18 cellular contexts compared by ENCODE assay signal in genomic region chr3:133746722-133747086, GRCh38.
DNase-seq lines count a peak whose midpoint lies in the region; ATAC-seq and TF ChIP-seq lines count a peak whose summit lies in the region.
"Had no signal": no experiment of that assay in that cellular context is flagged by ENCODE, and none has a peak within 500 bp of the region (broad histone marks: within the 10 kb centered on the region; RNA-seq: fewer than 3 reads in every experiment).

No MANE protein-coding gene starts in this region.

- H3K27me3 Mint-ChIP-seq in activated naive CD8-positive, alpha-beta T cell treated with anti-CD3 and anti-CD28 coated beads, Interleukin-2, amount 50 U/mL, for 24 hours = peaks cover 43% of the 10 kb centered on the region

- H3K36me3 Mint-ChIP-seq in activated naive CD8-positive, alpha-beta T cell treated with anti-CD3 and anti-CD28 coated beads, Interleukin-2, amount 50 U/mL, for 24 hours (ENCODE audit: low read depth) = no peaks in the 10 kb centered on the region
- H3K36me3 Mint-ChIP-seq: CD4-positive, alpha-beta memory T cell had no signal

- no peak for ATAC-seq in activated naive CD8-positive, alpha-beta T cell treated with anti-CD3 and anti-CD28 coated beads, Interleukin-2, amount 50 U/mL, for 24 hours
- ATAC-seq: PC-3 had no signal

- peak; percentile 31 for DNase-seq in HuH-7.5 (ENCODE audit: low spot score)
- no peak for DNase-seq in adipocyte (ENCODE audit: low read depth)
- no peak for DNase-seq in retinal pigment epithelial cell (ENCODE audit: low read depth)
- DNase-seq in activated naive CD8-positive, alpha-beta T cell treated with anti-CD3 and anti-CD28 coated beads, Interleukin-2, amount 50 U/mL, for 24 hours = no peak
- no peak for DNase-seq in NCI-H1048 (lab: John Stamatoyannopoulos, UW)
- no peak for DNase-seq in NCI-H1436 treated with DMSO at 0.1 percent for 48 hours (lab: John Stamatoyannopoulos, UW)
- DNase-seq: BE2C; CD4-positive, alpha-beta memory T cell; DND-41; GDM1; MV-4-11; NCI-H146; NCI-H2081 treated with DMSO at 0.1 percent for 48 hours; NCI-H226; NCI-H69; NK-92 treated with Interleukin-12 subunit alpha and Interleukin-12 subunit beta, amount 100 ng/mL, for 24 hours; PC-3 had no signal

- no peak overlapping the region for H3K27ac Mint-ChIP-seq in activated naive CD8-positive, alpha-beta T cell treated with anti-CD3 and anti-CD28 coated beads, Interleukin-2, amount 50 U/mL, for 24 hours

- peak overlapping the region; percentile 99 for H3K27ac ChIP-seq in layer of hippocampus (ENCODE audit: low read depth, low read length)

- H3K27me3 ChIP-seq in adipocyte (replicated peaks; ENCODE audit: control insufficient read depth, insufficient read depth, low read length) (peaks cover 48% of the 10 kb centered on the region), layer of hippocampus (ENCODE audit: control insufficient read depth, insufficient read depth, low read length) (no peaks in the 10 kb centered on the region)

- peaks cover 3% of the 10 kb centered on the region for H3K9me3 ChIP-seq in adipocyte (ENCODE audit: control insufficient read depth, low read length)
- H3K9me3 ChIP-seq: BE2C had no signal

- H3K9ac ChIP-seq in adipocyte (ENCODE audit: low read length) = no peak overlapping the region

- TF ChIP-seq CTCF in retinal pigment epithelial cell (conservative IDR thresholded peaks at IDR 0.05; ENCODE audit: low read depth, low read length) = no peak

- H3K4me1 Mint-ChIP-seq in activated naive CD8-positive, alpha-beta T cell treated with anti-CD3 and anti-CD28 coated beads, Interleukin-2, amount 50 U/mL, for 24 hours = peaks cover 2% of the 10 kb centered on the region

- H3K4me3 ChIP-seq in adipocyte (ENCODE audit: low read length) (peak overlapping the region; percentile 51), retinal pigment epithelial cell (ENCODE audit: low read length) (peak overlapping the region; percentile 53)

- no peak overlapping the region for H3K4me3 Mint-ChIP-seq in activated naive CD8-positive, alpha-beta T cell treated with anti-CD3 and anti-CD28 coated beads, Interleukin-2, amount 50 U/mL, for 24 hours

- H3K4me1 ChIP-seq in adipocyte (ENCODE audit: control insufficient read depth, insufficient read depth, low read length) = peaks cover 5% of the 10 kb centered on the region
- H3K4me1 ChIP-seq: BE2C had no signal

- H3K9me3 Mint-ChIP-seq in activated naive CD8-positive, alpha-beta T cell treated with anti-CD3 and anti-CD28 coated beads, Interleukin-2, amount 50 U/mL, for 24 hours = no peaks in the 10 kb centered on the region
- H3K9me3 Mint-ChIP-seq: CD4-positive, alpha-beta memory T cell had no signal

- H3K36me3 ChIP-seq in adipocyte (ENCODE audit: control insufficient read depth, insufficient read depth, low read length, severe bottlenecking) = no peaks in the 10 kb centered on the region
- H3K36me3 ChIP-seq: BE2C had no signal
